11 cellular contexts compared by ENCODE assay signal in genomic region chr19:17765069-17765618, GRCh38. TPM values are rescaled to one million over a fixed set of nuclear protein-coding genes. Genes with fewer than 3 reads are reported as not detected.
A peak's percentile ranks its signal among the peaks of the same experiment; 100 is the strongest.
DNase-seq lines count a peak whose midpoint lies in the region; ATAC-seq and TF ChIP-seq lines count a peak whose summit lies in the region.
"Had no signal": no experiment of that assay in that cellular context is flagged by ENCODE, and none has a peak within 500 bp of the region (broad histone marks: within the 10 kb centered on the region; RNA-seq: fewer than 3 reads in every experiment).

No MANE protein-coding gene starts in this region.

- H3K4me3 ChIP-seq in left lung: no peak overlapping the region
- no peak overlapping the region for H3K4me3 ChIP-seq in upper lobe of right lung
- H3K4me3 ChIP-seq: tibial nerve had no signal

- no peak overlapping the region for H3K4me3 Mint-ChIP-seq in activated naive CD4-positive, alpha-beta T cell treated with anti-CD3 and anti-CD28 coated beads, Interleukin-2, amount 50 U/mL, for 24 hours
- no peak overlapping the region for H3K4me3 Mint-ChIP-seq in activated T-helper 1 cell treated with anti-CD3 and anti-CD28 coated beads, Interleukin-12 subunit alpha, Interleukin-12 subunit beta, Interleukin-2, Interleukin-4 antibody, amounts not matched to agents 30 ng/mL and 10 ng/mL and 1 ng/mL, durations not matched to agents 14 hours and 24 hours and 36 hours

- H3K4me1 ChIP-seq in left lung: peaks cover 0 to 23% of the 10 kb centered on the region in 2 donors
- peaks cover 8% of the 10 kb centered on the region for H3K4me1 ChIP-seq in upper lobe of right lung

- peaks cover 0 to 6% of the 10 kb centered on the region in 2 donors for H3K36me3 ChIP-seq in left lung
- no peaks in the 10 kb centered on the region for H3K36me3 ChIP-seq in upper lobe of right lung
- H3K36me3 ChIP-seq: tibial nerve had no signal

- H3K36me3 Mint-ChIP-seq in activated naive CD4-positive, alpha-beta T cell treated with anti-CD3 and anti-CD28 coated beads, Interleukin-2, amount 50 U/mL, for 24 hours: peaks cover 9% of the 10 kb centered on the region
- peaks cover 6 to 21% of the 10 kb centered on the region in 2 donors for H3K36me3 Mint-ChIP-seq in activated naive CD4-positive, alpha-beta T cell treated with anti-CD3 and anti-CD28 coated beads, Interleukin-2, amount 50 U/mL, for 72 hours
- H3K36me3 Mint-ChIP-seq in activated T-helper 1 cell treated with anti-CD3 and anti-CD28 coated beads, Interleukin-12 subunit alpha, Interleukin-12 subunit beta, Interleukin-2, Interleukin-4 antibody, amounts not matched to agents 30 ng/mL and 10 ng/mL and 1 ng/mL, durations not matched to agents 14 hours and 24 hours and 36 hours (ENCODE audit: low read depth): peaks cover 43% of the 10 kb centered on the region

- H3K27ac Mint-ChIP-seq in activated naive CD4-positive, alpha-beta T cell treated with anti-CD3 and anti-CD28 coated beads, Interleukin-2, amount 50 U/mL, for 24 hours: peak overlapping the region; percentile 51
- peak overlapping the region in 1 of 2 donors; percentile 51 for H3K27ac Mint-ChIP-seq in activated naive CD4-positive, alpha-beta T cell treated with anti-CD3 and anti-CD28 coated beads, Interleukin-2, amount 50 U/mL, for 72 hours
- peak overlapping the region; percentile 9 for H3K27ac Mint-ChIP-seq in activated T-helper 1 cell treated with anti-CD3 and anti-CD28 coated beads, Interleukin-12 subunit alpha, Interleukin-12 subunit beta, Interleukin-2, Interleukin-4 antibody, amounts not matched to agents 30 ng/mL and 10 ng/mL and 1 ng/mL, durations not matched to agents 14 hours and 24 hours and 36 hours

- intact Hi-C loops in activated T-helper 1 cell treated with anti-CD3 and anti-CD28 coated beads, Interleukin-12 subunit alpha, Interleukin-12 subunit beta, Interleukin-2, Interleukin-4 antibody, amounts not matched to agents 30 ng/mL and 10 ng/mL and 1 ng/mL, durations not matched to agents 14 hours and 24 hours and 36 hours (cut with micrococcal nuclease): no loop called here
- intact Hi-C loops in left lung (cut with DNase I): loop anchor here in 1 of 2 donors (5.0 kb wide), 1 partner anchor 63 kb away; no protein-coding TSS in a partner anchor
- intact Hi-C loops in upper lobe of right lung (cut with DNase I): no loop called here

- no peak for DNase-seq in activated naive CD4-positive, alpha-beta T cell treated with anti-CD3 and anti-CD28 coated beads, Interleukin-2, amount 50 U/mL, for 72 hours (ENCODE audit: low spot score in 2 of 2)
- no peak for DNase-seq in activated T-helper 1 cell treated with anti-CD3 and anti-CD28 coated beads, Interleukin-12 subunit alpha, Interleukin-12 subunit beta, Interleukin-2, Interleukin-4 antibody, amounts not matched to agents 30 ng/mL and 10 ng/mL and 1 ng/mL, durations not matched to agents 14 hours and 24 hours and 36 hours (ENCODE audit: low spot score)
- DNase-seq in left lung (peak; percentile 87 to 93), upper lobe of right lung (peak; percentile 86), superior temporal gyrus (ENCODE audit: extremely low spot score) (no peak)
- DNase-seq: HCEC 1CT had no signal

- TF ChIP-seq CTCF in left lung (IDR thresholded peaks at IDR 0.05) (no peak), upper lobe of right lung (IDR thresholded peaks at IDR 0.05) (no peak)

- peaks cover 5% of the 10 kb centered on the region for H3K4me1 Mint-ChIP-seq in activated naive CD4-positive, alpha-beta T cell treated with anti-CD3 and anti-CD28 coated beads, Interleukin-2, amount 50 U/mL, for 24 hours
- H3K4me1 Mint-ChIP-seq in activated T-helper 1 cell treated with anti-CD3 and anti-CD28 coated beads, Interleukin-12 subunit alpha, Interleukin-12 subunit beta, Interleukin-2, Interleukin-4 antibody, amounts not matched to agents 30 ng/mL and 10 ng/mL and 1 ng/mL, durations not matched to agents 14 hours and 24 hours and 36 hours (ENCODE audit: low read depth): no peaks in the 10 kb centered on the region

- H3K27me3 ChIP-seq in left lung (peaks cover 0 to 7% of the 10 kb centered on the region in 2 donors), upper lobe of right lung (no peaks in the 10 kb centered on the region)

- H3K27me3 Mint-ChIP-seq in activated naive CD4-positive, alpha-beta T cell treated with anti-CD3 and anti-CD28 coated beads, Interleukin-2, amount 50 U/mL, for 24 hours: no peaks in the 10 kb centered on the region
- H3K27me3 Mint-ChIP-seq in activated T-helper 1 cell treated with anti-CD3 and anti-CD28 coated beads, Interleukin-12 subunit alpha, Interleukin-12 subunit beta, Interleukin-2, Interleukin-4 antibody, amounts not matched to agents 30 ng/mL and 10 ng/mL and 1 ng/mL, durations not matched to agents 14 hours and 24 hours and 36 hours (ENCODE audit: insufficient read depth): no peaks in the 10 kb centered on the region

- H3K9me3 ChIP-seq in left lung (no peaks in the 10 kb centered on the region), upper lobe of right lung (no peaks in the 10 kb centered on the region)
- H3K9me3 ChIP-seq: tibial nerve had no signal

- ATAC-seq in activated naive CD4-positive, alpha-beta T cell treated with anti-CD3 and anti-CD28 coated beads, Interleukin-2, amount 50 U/mL, for 72 hours: no peak
- ATAC-seq in left lung: peak; percentile 83
- ATAC-seq in upper lobe of right lung: peak; percentile 96
- ATAC-seq in GM21381 (IDR thresholded peaks at IDR 0.05; ENCODE audit: unreplicated experiment): no peak
- ATAC-seq in HG02981 (IDR thresholded peaks at IDR 0.05; ENCODE audit: unreplicated experiment): no peak

- H3K9me3 Mint-ChIP-seq in activated naive CD4-positive, alpha-beta T cell treated with anti-CD3 and anti-CD28 coated beads, Interleukin-2, amount 50 U/mL, for 24 hours: no peaks in the 10 kb centered on the region
- H3K9me3 Mint-ChIP-seq in activated naive CD4-positive, alpha-beta T cell treated with anti-CD3 and anti-CD28 coated beads, Interleukin-2, amount 50 U/mL, for 72 hours: no peaks in the 10 kb centered on the region
- no peaks in the 10 kb centered on the region for H3K9me3 Mint-ChIP-seq in activated T-helper 1 cell treated with anti-CD3 and anti-CD28 coated beads, Interleukin-12 subunit alpha, Interleukin-12 subunit beta, Interleukin-2, Interleukin-4 antibody, amounts not matched to agents 30 ng/mL and 10 ng/mL and 1 ng/mL, durations not matched to agents 14 hours and 24 hours and 36 hours

- H3K27ac ChIP-seq in left lung: peak overlapping the region in 1 of 2 donors; percentile 83
- no peak overlapping the region for H3K27ac ChIP-seq in upper lobe of right lung
- H3K27ac ChIP-seq: tibial nerve had no signal

RNA-seq across cellular contexts. Expression of gene FCHO1, which starts 13.9 kb away (rescaled TPM):
- total RNA-seq in activated naive CD4-positive, alpha-beta T cell treated with anti-CD3 and anti-CD28 coated beads, Interleukin-2, amount 50 U/mL, for 72 hours: 10 to 100 TPM; 62.0 to 81.4 TPM
- 88.6 and 93.6 TPM in 2 replicates for total RNA-seq in activated T-helper 1 cell treated with anti-CD3 and anti-CD28 coated beads, Interleukin-12 subunit alpha, Interleukin-12 subunit beta, Interleukin-2, Interleukin-4 antibody, amounts not matched to agents 30 ng/mL and 10 ng/mL and 1 ng/mL, durations not matched to agents 14 hours and 24 hours and 36 hours
- total RNA-seq in left lung (10 to 100 TPM in 1 of 2 donors, 1 to 10 TPM in 1; 3.0 to 12.7 TPM), upper lobe of right lung (7.4 TPM)

RNA-seq across cellular contexts. Expression of gene B3GNT3, which starts 29.8 kb away (rescaled TPM):
- under 1 TPM; 0.30 to 0.41 TPM for total RNA-seq in activated naive CD4-positive, alpha-beta T cell treated with anti-CD3 and anti-CD28 coated beads, Interleukin-2, amount 50 U/mL, for 72 hours
- total RNA-seq in activated T-helper 1 cell treated with anti-CD3 and anti-CD28 coated beads, Interleukin-12 subunit alpha, Interleukin-12 subunit beta, Interleukin-2, Interleukin-4 antibody, amounts not matched to agents 30 ng/mL and 10 ng/mL and 1 ng/mL, durations not matched to agents 14 hours and 24 hours and 36 hours: not detected in 2 replicates
- total RNA-seq in left lung: 1 to 10 TPM; 2.1 to 5.2 TPM
- 2.1 TPM for total RNA-seq in upper lobe of right lung

RNA-seq across cellular contexts. Expression of gene MAP1S, which starts 45.9 kb away (rescaled TPM):
- total RNA-seq in activated naive CD4-positive, alpha-beta T cell treated with anti-CD3 and anti-CD28 coated beads, Interleukin-2, amount 50 U/mL, for 72 hours: 10 to 100 TPM; 57.8 to 65.8 TPM
- total RNA-seq in activated T-helper 1 cell treated with anti-CD3 and anti-CD28 coated beads, Interleukin-12 subunit alpha, Interleukin-12 subunit beta, Interleukin-2, Interleukin-4 antibody, amounts not matched to agents 30 ng/mL and 10 ng/mL and 1 ng/mL, durations not matched to agents 14 hours and 24 hours and 36 hours: 81.7 and 83.7 TPM in 2 replicates
- 10 to 100 TPM; 65.1 to 82.2 TPM for total RNA-seq in left lung
- 71.4 TPM for total RNA-seq in upper lobe of right lung

RNA-seq across cellular contexts. Expression of gene INSL3, which starts 56.2 kb away (rescaled TPM):
- 10 to 100 TPM in 1 of 2 donors, 1 to 10 TPM in 1; 6.3 to 10.5 TPM for total RNA-seq in activated naive CD4-positive, alpha-beta T cell treated with anti-CD3 and anti-CD28 coated beads, Interleukin-2, amount 50 U/mL, for 72 hours
- 8.7 and 9.3 TPM in 2 replicates for total RNA-seq in activated T-helper 1 cell treated with anti-CD3 and anti-CD28 coated beads, Interleukin-12 subunit alpha, Interleukin-12 subunit beta, Interleukin-2, Interleukin-4 antibody, amounts not matched to agents 30 ng/mL and 10 ng/mL and 1 ng/mL, durations not matched to agents 14 hours and 24 hours and 36 hours
- under 1 TPM in 1 of 2 donors, not detected in 1; 0.76 TPM for total RNA-seq in left lung
- total RNA-seq in upper lobe of right lung: not detected
- total RNA-seq: kidney epithelial cell, tibial nerve had no signal

Comparison
In these comparisons a context has a peak if more than half of its experiments do, and no peak if none do; other contexts are left out.
1. ATAC-seq: peak in left lung (single experiment) and upper lobe of right lung (single experiment); none in activated naive CD4-positive, alpha-beta T cell treated with anti-CD3 and anti-CD28 coated beads, Interleukin-2, amount 50 U/mL, for 72 hours (0 of 2), GM21381 (single experiment) and HG02981 (single experiment).
2. DNase-seq: peak in left lung (2 of 2) and upper lobe of right lung (single experiment); none in activated naive CD4-positive, alpha-beta T cell treated with anti-CD3 and anti-CD28 coated beads, Interleukin-2, amount 50 U/mL, for 72 hours (0 of 2), activated T-helper 1 cell treated with anti-CD3 and anti-CD28 coated beads, Interleukin-12 subunit alpha, Interleukin-12 subunit beta, Interleukin-2, Interleukin-4 antibody, amounts not matched to agents 30 ng/mL and 10 ng/mL and 1 ng/mL, durations not matched to agents 14 hours and 24 hours and 36 hours (single experiment) and superior temporal gyrus (single experiment).